In genomic region chr11:22666320-22666699, GRCh38 we compare ENCODE assay signal across 8 cellular contexts. TPM values are rescaled to one million over a fixed set of nuclear protein-coding genes. Genes with fewer than 3 reads are reported as not detected.
DNase-seq lines count a peak whose midpoint lies in the region; ATAC-seq and TF ChIP-seq lines count a peak whose summit lies in the region.

TSS of gene GAS2 (plus strand) at chr11:22666611. CDS start at chr11:22674870, 8,259 bp downstream.

- H3K4me1 ChIP-seq in psoas muscle, result peaks cover 22% of the 10 kb centered on the region

- H3K36me3 ChIP-seq in psoas muscle (ENCODE audit: insufficient read depth in 1 of 2, low read depth in 1 of 2), result no peaks in the 10 kb centered on the region

- no peaks in the 10 kb centered on the region for H3K9me3 ChIP-seq in psoas muscle

- no peaks in the 10 kb centered on the region for H3K36me3 Mint-ChIP-seq in activated T-cell treated with anti-CD3 and anti-CD28 coated beads, Interleukin-2, amount 50 U/mL, for 4 hours (ENCODE audit: insufficient read depth)

- H3K9me3 Mint-ChIP-seq in activated T-cell treated with anti-CD3 and anti-CD28 coated beads, Interleukin-2, amount 50 U/mL, for 4 hours, result no peaks in the 10 kb centered on the region

- no peak for TF ChIP-seq CTCF in LNCaP clone FGC (IDR thresholded peaks at IDR 0.05; ENCODE audit: control insufficient read depth, extremely low read depth, insufficient read depth)
- TF ChIP-seq CTCF in fibroblast of pulmonary artery (IDR thresholded peaks at IDR 0.05; ENCODE audit: low read length, missing control alignments), result no peak
- TF ChIP-seq CTCF in psoas muscle (IDR thresholded peaks at IDR 0.05), result no peak
- no peak for TF ChIP-seq CTCF in lower leg skin (IDR thresholded peaks at IDR 0.05)

- intact Hi-C loops in psoas muscle (cut with DNase I), result loop anchor here (1.0 to 5.0 kb wide), 4 partner anchors 39 to 121 kb away; partner anchors contain the start of gene FANCF (in 2 of the 2)
- intact Hi-C loops in lower leg skin (cut with DNase I; ENCODE audit: low total_unique reads), result no loop called here

- peaks cover 55% of the 10 kb centered on the region for H3K27me3 Mint-ChIP-seq in activated T-cell treated with anti-CD3 and anti-CD28 coated beads, Interleukin-2, amount 50 U/mL, for 4 hours (ENCODE audit: low read depth)

- H3K27me3 ChIP-seq in psoas muscle (ENCODE audit: insufficient read depth in 3 of 3, low read length in 2 of 3), result no peaks in the 10 kb centered on the region

- no peak for DNase-seq in activated T-cell treated with anti-CD3 and anti-CD28 coated beads, Interleukin-2, amount 50 U/mL, for 4 hours
- DNase-seq in activated T-cell treated with anti-CD3 and anti-CD28 coated beads, Interleukin-2, amount 50 U/mL, for 1 hour, result no peak
- DNase-seq in LNCaP clone FGC (ENCODE audit: low read depth) (no peak), fibroblast of pulmonary artery (ENCODE audit: low read depth) (no peak), psoas muscle (no peak), lower leg skin (ENCODE audit: low spot score in 2 of 2) (no peak), T-helper 9 cell (no peak)
- DNase-seq in stimulated activated CD4-positive, alpha-beta T cell treated with anti-CD3 and anti-CD28 coated beads, Interleukin-4, amount 100 ng/mL, for 1 hour, result no peak

- H3K4me3 ChIP-seq in LNCaP clone FGC (ENCODE audit: low read depth, low read length), result peak within 1 kb of the TSS; percentile 36
- peak within 1 kb of the TSS; percentile 49 for H3K4me3 ChIP-seq in fibroblast of pulmonary artery (replicated peaks; ENCODE audit: low read depth, low read length)
- H3K4me3 ChIP-seq in psoas muscle, result peak within 1 kb of the TSS; percentile 81
- no peak within 1 kb of the TSS for H3K4me3 ChIP-seq in lower leg skin (ENCODE audit: low read depth, poor library complexity, severe bottlenecking)

- 2 to 3% (median 2%) methylated on average over 8 of the region's 8 CpGs for WGBS in psoas muscle, 3 donors
- WGBS in lower leg skin, 2 donors, result 10 to 15% methylated on average over 8 of the region's 8 CpGs

- peak within 1 kb of the TSS; percentile 78 for H3K27ac ChIP-seq in psoas muscle

- H3K4me3 Mint-ChIP-seq in activated T-cell treated with anti-CD3 and anti-CD28 coated beads, Interleukin-2, amount 50 U/mL, for 4 hours, result peak within 1 kb of the TSS; percentile 44

- H3K4me1 Mint-ChIP-seq in activated T-cell treated with anti-CD3 and anti-CD28 coated beads, Interleukin-2, amount 50 U/mL, for 4 hours (ENCODE audit: low read depth), result peaks cover 8% of the 10 kb centered on the region

- ATAC-seq in activated T-cell treated with anti-CD3 and anti-CD28 coated beads, Interleukin-2, amount 50 U/mL, for 4 hours, result peak in 1 of 2 donors; percentile 21
- ATAC-seq in psoas muscle, result peak; percentile 7 to 46 (median 30)

- no peak for TF ChIP-seq POLR2A in lower leg skin (IDR thresholded peaks at IDR 0.05)

RNA-seq across cellular contexts. Expression of gene GAS2, which starts in this region (rescaled TPM):
- total RNA-seq in activated T-cell treated with anti-CD3 and anti-CD28 coated beads, Interleukin-2, amount 50 U/mL, for 4 hours, result 1 to 10 TPM; 1.4 to 2.9 (median 1.5) TPM
- 1 to 10 TPM; 2.2 to 4.6 (median 2.9) TPM for total RNA-seq in psoas muscle
- polyA plus RNA-seq in psoas muscle, result 1 to 10 TPM in 1 of 3 donors, under 1 TPM in 2; 0.51 to 2.9 (median 0.63) TPM
- 1 to 10 TPM in 2 of 4 donors, under 1 TPM in 2; 0.54 to 2.1 (median 1.2) TPM for total RNA-seq in lower leg skin
